ENCODE assay signal across 1 cellular context in the genomic region with DNA sequence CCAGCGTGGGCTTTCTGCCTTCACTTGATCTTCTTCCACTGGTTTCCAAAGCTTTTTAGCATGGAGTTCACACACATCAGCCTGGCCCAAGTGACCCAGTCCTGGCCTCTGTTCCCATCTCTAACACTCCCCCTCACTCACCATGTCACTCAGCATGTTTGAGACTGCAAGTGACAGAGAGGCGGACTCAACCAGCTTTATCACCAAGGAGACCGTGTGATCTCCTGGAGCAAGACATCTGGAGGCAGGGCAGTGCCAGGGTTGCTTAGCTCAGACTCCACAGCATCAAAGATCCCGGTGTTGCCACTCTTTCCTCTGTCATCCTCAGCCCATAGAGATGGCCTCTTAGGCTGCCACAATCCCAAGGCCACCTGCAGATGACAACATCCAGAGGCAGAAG.
TF ChIP-seq lines count a peak whose summit lies in the region.

No MANE protein-coding gene starts in this region.

TF ChIP-seq in H1, 55 proteins besides CTCF, POLR2A, EP300 and RAD21:
- TF ChIP-seq, protein P1, sequence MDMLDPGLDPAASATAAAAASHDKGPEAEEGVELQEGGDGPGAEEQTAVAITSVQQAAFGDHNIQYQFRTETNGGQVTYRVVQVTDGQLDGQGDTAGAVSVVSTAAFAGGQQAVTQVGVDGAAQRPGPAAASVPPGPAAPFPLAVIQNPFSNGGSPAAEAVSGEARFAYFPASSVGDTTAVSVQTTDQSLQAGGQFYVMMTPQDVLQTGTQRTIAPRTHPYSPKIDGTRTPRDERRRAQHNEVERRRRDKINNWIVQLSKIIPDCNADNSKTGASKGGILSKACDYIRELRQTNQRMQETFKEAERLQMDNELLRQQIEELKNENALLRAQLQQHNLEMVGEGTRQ (IDR thresholded peaks at IDR 0.05; ENCODE audit: low read length): no peak
- TF ChIP-seq KDM4A (IDR thresholded peaks at IDR 0.05; ENCODE audit: low read depth, low read length, severe bottlenecking) (no peak), CBX8 (IDR thresholded peaks at IDR 0.05; ENCODE audit: borderline replicate concordance, low read depth, low read length) (no peak), SUZ12 (IDR thresholded peaks at IDR 0.05; ENCODE audit: low read length) (no peak), BACH1 (IDR thresholded peaks at IDR 0.05; ENCODE audit: low read length) (no peak), CTBP2 (IDR thresholded peaks at IDR 0.05; ENCODE audit: borderline replicate concordance, insufficient read depth, insufficient read length, low read length) (no peak), GABPA (IDR thresholded peaks at IDR 0.05; ENCODE audit: borderline replicate concordance, insufficient read depth, low read length) (no peak), CBX5 (IDR thresholded peaks at IDR 0.05; ENCODE audit: low read depth, low read length) (no peak)
